ENCODE assay signal across 1 cellular context in genomic region chr7:141770083-141770583, GRCh38. TPM values are rescaled to one million over a fixed set of nuclear protein-coding genes. Genes with fewer than 3 reads are reported as not detected.
"Had no signal": no experiment of that assay in that cellular context is flagged by ENCODE, and none has a peak within 500 bp of the region (broad histone marks: within the 10 kb centered on the region; RNA-seq: fewer than 3 reads in every experiment).

No MANE protein-coding gene starts in this region.

RNA-seq across cellular contexts. Expression of gene TAS2R3, which starts 6.2 kb away (rescaled TPM):
- total RNA-seq: G401 had no signal

RNA-seq across cellular contexts. Expression of gene TAS2R4, which starts 6.3 kb away (rescaled TPM):
- total RNA-seq: G401 had no signal

RNA-seq across cellular contexts. Expression of gene TAS2R5, which starts 19.9 kb away (rescaled TPM):
- total RNA-seq: G401 had no signal
